In genomic region chr22:47854226-47854625, GRCh38 we compare ENCODE assay signal across 4 cellular contexts.
"Had no signal": no experiment of that assay in that cellular context is flagged by ENCODE, and none has a peak within 500 bp of the region (broad histone marks: within the 10 kb centered on the region; RNA-seq: fewer than 3 reads in every experiment).

No MANE protein-coding gene starts in this region.

- H2AFZ ChIP-seq: GM23338 had no signal

- H3K4me3 ChIP-seq: GM23338 had no signal

- H3K4me2 ChIP-seq: GM23338 had no signal

- DNase-seq: H9, HCEC 1CT, IMR-90 had no signal
